ENCODE assay signal across 10 cellular contexts in genomic region chr12:113464852-113465719, GRCh38. TPM values are rescaled to one million over a fixed set of nuclear protein-coding genes. Genes with fewer than 3 reads are reported as not detected.
DNase-seq lines count a peak whose midpoint lies in the region; ATAC-seq and TF ChIP-seq lines count a peak whose summit lies in the region.
"Had no signal": no experiment of that assay in that cellular context is flagged by ENCODE, and none has a peak within 500 bp of the region (broad histone marks: within the 10 kb centered on the region; RNA-seq: fewer than 3 reads in every experiment).

No MANE protein-coding gene starts in this region.

- DNase-seq in activated CD8-positive, alpha-beta memory T cell treated with anti-CD3 and anti-CD28 coated beads, Interleukin-2, amount 50 U/mL, for 48 hours: peak; percentile 56
- DNase-seq in activated CD8-positive, alpha-beta memory T cell treated with anti-CD3 and anti-CD28 coated beads, Interleukin-2, amount 50 U/mL, for 4 hours: no peak
- DNase-seq in endodermal cell: peak; percentile 75
- no peak for DNase-seq in gastrocnemius medialis
- no peak for DNase-seq in OCI-M1 (lab: John Stamatoyannopoulos, UW)
- DNase-seq in cerebellum (ENCODE audit: low spot score): no peak
- DNase-seq: activated CD4-positive, CD25-positive, alpha-beta regulatory T cell treated with anti-CD3 and anti-CD28 coated beads, Interleukin-2, amount 50 U/mL, for 72 hours; NCI-H1930 had no signal

- H3K36me3 ChIP-seq in endodermal cell (ENCODE audit: control insufficient read depth, insufficient read depth, low read length): no peaks in the 10 kb centered on the region
- H3K36me3 ChIP-seq in gastrocnemius medialis: no peaks in the 10 kb centered on the region

- H3K9me3 ChIP-seq in endodermal cell (ENCODE audit: control insufficient read depth, low read length): no peaks in the 10 kb centered on the region
- no peaks in the 10 kb centered on the region for H3K9me3 ChIP-seq in gastrocnemius medialis

- H3K4me1 ChIP-seq in endodermal cell (ENCODE audit: control insufficient read depth, insufficient read depth, low read length): no peaks in the 10 kb centered on the region
- peaks cover 22 to 27% of the 10 kb centered on the region in 2 donors for H3K4me1 ChIP-seq in gastrocnemius medialis

- no peak overlapping the region for H3K27ac ChIP-seq in endodermal cell (ENCODE audit: low read depth, low read length)
- H3K27ac ChIP-seq in gastrocnemius medialis: no peak overlapping the region

- ATAC-seq in gastrocnemius medialis: no peak
- ATAC-seq in HG03442 (IDR thresholded peaks at IDR 0.05; ENCODE audit: unreplicated experiment): no peak

- no peak overlapping the region for H3K9ac ChIP-seq in endodermal cell (ENCODE audit: extremely low read depth, low read length, poor library complexity, severe bottlenecking)

- no peak overlapping the region for H3K27ac Mint-ChIP-seq in IgD-negative memory B cell
- H3K27ac Mint-ChIP-seq in endodermal cell: no peak overlapping the region

- in situ Hi-C loops in gastrocnemius medialis (cut with MboI; ENCODE audit: low sequenced_read_pairs in 4 of 4): loop anchor here (25.0 kb wide), 1 partner anchor 447 kb away; no protein-coding TSS in a partner anchor

- H3K4me1 Mint-ChIP-seq in IgD-negative memory B cell (peaks cover 11 to 15% (median 13%) of the 10 kb centered on the region in 3 donors), endodermal cell (peaks cover 15% of the 10 kb centered on the region)

- TF ChIP-seq POLR2A in gastrocnemius medialis (IDR thresholded peaks at IDR 0.05): no peak

- H3K4me3 ChIP-seq in endodermal cell (ENCODE audit: low read length): no peak overlapping the region
- H3K4me3 ChIP-seq in gastrocnemius medialis: peak overlapping the region; percentile 9 to 36 (median 12)

- intact Hi-C loops in gastrocnemius medialis (cut with DNase I; ENCODE audit: low total_unique reads): no loop called here

- H3K27me3 ChIP-seq in endodermal cell (ENCODE audit: control insufficient read depth, insufficient read depth, low read length, poor library complexity, severe bottlenecking) (peaks cover 100% of the 10 kb centered on the region), gastrocnemius medialis (peaks cover 83 to 94% (median 89%) of the 10 kb centered on the region in 3 donors)

- H3K9me3 Mint-ChIP-seq in IgD-negative memory B cell (peaks cover 0 to 6% (median 0%) of the 10 kb centered on the region in 3 donors), endodermal cell (no peaks in the 10 kb centered on the region)

- no peak for TF ChIP-seq CTCF in endodermal cell (conservative IDR thresholded peaks at IDR 0.05)
- TF ChIP-seq CTCF in gastrocnemius medialis (IDR thresholded peaks at IDR 0.05 in 4 of 5, conservative IDR thresholded peaks at IDR 0.05 in 1 of 5): no peak

- H3K36me3 Mint-ChIP-seq in IgD-negative memory B cell (peaks cover 2% of the 10 kb centered on the region), endodermal cell (ENCODE audit: low read depth) (no peaks in the 10 kb centered on the region)

- H3K27me3 Mint-ChIP-seq in IgD-negative memory B cell (peaks cover 46% of the 10 kb centered on the region), endodermal cell (ENCODE audit: insufficient read depth) (peaks cover 98% of the 10 kb centered on the region)

- whole genome bisulfite sequencing in endodermal cell (ENCODE audit: insufficient coverage in 1 of 2, insufficient read length in 1 of 2), 2 experiments: 1 to 5% methylated on average over 19 to 63 of the region's 64 CpGs

- H3K4me3 Mint-ChIP-seq in IgD-negative memory B cell: peak overlapping the region in 3 of 4 donors; percentile 39 to 60 (median 50)
- no peak overlapping the region for H3K4me3 Mint-ChIP-seq in endodermal cell

RNA-seq across cellular contexts. Expression of gene LHX5, which starts 6.6 kb away (rescaled TPM):
- not detected for polyA plus RNA-seq in IgD-negative memory B cell
- total RNA-seq in endodermal cell (under 1 TPM in 1 of 2 donors, not detected in 1; 0.18 TPM), gastrocnemius medialis (not detected), cerebellum (10.2 TPM)
- 8.2 TPM for polyA plus RNA-seq in endodermal cell (2013, experiment 1 of 2)
- 7.5 TPM for polyA plus RNA-seq in endodermal cell (2013, experiment 2 of 2)

RNA-seq across cellular contexts. Expression of gene SDSL, which starts 42.9 kb away (rescaled TPM):
- polyA plus RNA-seq in IgD-negative memory B cell: 0.43 TPM
- total RNA-seq in endodermal cell (1 to 10 TPM; 2.4 to 5.7 TPM), gastrocnemius medialis (1 to 10 TPM in 1 of 4 donors, under 1 TPM in 2, not detected in 1; 0.91 to 1.4 (median 0.98) TPM), cerebellum (1.7 TPM)
- 3.9 TPM for polyA plus RNA-seq in endodermal cell (2013, experiment 1 of 2)
- polyA plus RNA-seq in endodermal cell (2013, experiment 2 of 2): 6.6 TPM

Comparison
In these comparisons a context has a peak if more than half of its experiments do, and no peak if none do; other contexts are left out.
1. DNase-seq: peak in activated CD8-positive, alpha-beta memory T cell treated with anti-CD3 and anti-CD28 coated beads, Interleukin-2, amount 50 U/mL, for 48 hours (single experiment) and endodermal cell (single experiment); none in activated CD8-positive, alpha-beta memory T cell treated with anti-CD3 and anti-CD28 coated beads, Interleukin-2, amount 50 U/mL, for 4 hours (single experiment), gastrocnemius medialis (0 of 2), OCI-M1 (single experiment) and cerebellum (single experiment).